7 cellular contexts compared by ENCODE assay signal in the genomic region with DNA sequence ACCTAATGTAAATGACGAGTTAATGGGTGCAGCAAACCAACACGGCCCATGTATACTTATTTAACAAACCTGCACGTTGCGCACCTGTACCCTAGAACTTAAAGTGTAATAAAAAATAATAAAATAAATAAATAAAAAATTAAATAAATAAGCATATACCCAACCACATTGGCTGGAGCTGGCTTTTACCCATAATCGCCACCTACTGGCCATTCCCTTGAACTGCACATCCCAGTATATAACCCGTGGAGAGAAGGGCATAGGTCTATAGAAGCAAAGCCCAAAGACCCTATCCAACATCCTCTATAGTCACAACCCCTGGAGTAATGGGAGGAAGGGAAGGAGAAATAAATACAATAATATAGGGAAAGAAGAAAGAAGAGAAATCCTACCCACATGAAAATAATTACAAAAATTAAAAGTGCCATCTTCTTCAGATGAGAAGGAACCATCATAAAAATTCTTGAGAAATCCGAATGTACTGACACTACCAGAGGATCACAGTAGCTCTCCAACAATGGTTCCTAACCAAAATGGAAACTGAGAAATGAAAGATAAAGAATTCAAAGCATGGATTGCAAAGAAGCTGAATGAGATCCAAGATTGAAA.
DNase-seq lines count a peak whose midpoint lies in the region; ATAC-seq and TF ChIP-seq lines count a peak whose summit lies in the region.

No MANE protein-coding gene starts in this region.

- H3K4me3 ChIP-seq in OCI-LY3 (ENCODE audit: low read length) (no peak overlapping the region), choroid plexus epithelial cell (ENCODE audit: low read depth, low read length) (no peak overlapping the region)
- H3K4me3 ChIP-seq in naive thymus-derived CD4-positive, alpha-beta T cell (ENCODE audit: low read length), result no peak overlapping the region

- no peaks in the 10 kb centered on the region for H3K79me2 ChIP-seq in OCI-LY3 (ENCODE audit: low read length)

- H3K36me3 ChIP-seq in OCI-LY3 (replicated peaks; ENCODE audit: low read depth, low read length), result no peaks in the 10 kb centered on the region
- no peaks in the 10 kb centered on the region for H3K36me3 ChIP-seq in naive thymus-derived CD4-positive, alpha-beta T cell (ENCODE audit: control insufficient read depth in 2 of 3, insufficient read depth in 3 of 3, low read length in 3 of 3)

- no peaks in the 10 kb centered on the region for H3K4me1 ChIP-seq in OCI-LY3 (ENCODE audit: low read length)
- no peaks in the 10 kb centered on the region for H3K4me1 ChIP-seq in naive thymus-derived CD4-positive, alpha-beta T cell (ENCODE audit: control insufficient read depth in 2 of 2, insufficient read depth in 2 of 2, low read length in 2 of 2)

- H3K9me3 Mint-ChIP-seq in naive thymus-derived CD4-positive, alpha-beta T cell, result peaks cover 0 to 23% (median 6%) of the 10 kb centered on the region in 11 donors

- POLR2A ChIA-PET in naive thymus-derived CD4-positive, alpha-beta T cell (lab: Charles Lee), result no interaction called here

- no peaks in the 10 kb centered on the region for H3K4me1 Mint-ChIP-seq in naive thymus-derived CD4-positive, alpha-beta T cell

- intact Hi-C loops in naive thymus-derived CD4-positive, alpha-beta T cell (cut with micrococcal nuclease), result loop anchor here (10.0 kb wide), 4 partner anchors 297 to 697 kb away; no protein-coding TSS in a partner anchor

- peak; percentile 83 for DNase-seq in DMS53 (lab: John Stamatoyannopoulos, UW)
- DNase-seq in choroid plexus epithelial cell (ENCODE audit: low read depth), result peak; percentile 63
- DNase-seq in naive thymus-derived CD4-positive, alpha-beta T cell, result peak in 3 of 9 donors; percentile 1 to 26 (median 3)
- DNase-seq in NK-92 treated with Interleukin-12 subunit alpha and Interleukin-12 subunit beta, amount 100 ng/mL, for 24 hours (lab: John Stamatoyannopoulos, UW), result no peak

- H3K27ac Mint-ChIP-seq in naive thymus-derived CD4-positive, alpha-beta T cell, result no peak overlapping the region

- H3K4me3 Mint-ChIP-seq in naive thymus-derived CD4-positive, alpha-beta T cell, result no peak overlapping the region

- H3K4me2 ChIP-seq in OCI-LY3 (ENCODE audit: low read length), result no peak overlapping the region

- no peaks in the 10 kb centered on the region for H3K9me3 ChIP-seq in OCI-LY3 (ENCODE audit: insufficient read depth, low read length)
- no peaks in the 10 kb centered on the region for H3K9me3 ChIP-seq in naive thymus-derived CD4-positive, alpha-beta T cell (ENCODE audit: control insufficient read depth in 2 of 3, low read length in 3 of 3)

- CTCF ChIA-PET in naive thymus-derived CD4-positive, alpha-beta T cell (lab: Charles Lee), result no interaction called here

- H2AFZ ChIP-seq in OCI-LY3 (ENCODE audit: low read depth, low read length), result no peak overlapping the region

- TF ChIP-seq CTCF in OCI-LY3 (IDR thresholded peaks at IDR 0.05; ENCODE audit: low read depth, low read length), result peak; percentile 43
- peak; percentile 83 for TF ChIP-seq CTCF in choroid plexus epithelial cell (conservative IDR thresholded peaks at IDR 0.05; ENCODE audit: low read depth, low read length)

- H3K27me3 Mint-ChIP-seq in naive thymus-derived CD4-positive, alpha-beta T cell, result no peaks in the 10 kb centered on the region

- no peaks in the 10 kb centered on the region for H3K27me3 ChIP-seq in OCI-LY3 (ENCODE audit: low read depth, low read length)
- H3K27me3 ChIP-seq in naive thymus-derived CD4-positive, alpha-beta T cell (ENCODE audit: control insufficient read depth in 2 of 2, insufficient read depth in 2 of 2, low read length in 2 of 2), result no peaks in the 10 kb centered on the region

- ATAC-seq in GM18870 (IDR thresholded peaks at IDR 0.05; ENCODE audit: unreplicated experiment) (peak; percentile 84), HG03066 (IDR thresholded peaks at IDR 0.05; ENCODE audit: low read depth, unreplicated experiment) (peak; percentile 87)
- peak; percentile 36 for ATAC-seq in naive thymus-derived CD4-positive, alpha-beta T cell

- no peak overlapping the region for H3K27ac ChIP-seq in OCI-LY3 (ENCODE audit: low read length)
- H3K27ac ChIP-seq in naive thymus-derived CD4-positive, alpha-beta T cell (ENCODE audit: low read depth, low read length), result no peak overlapping the region

- no peak overlapping the region for H3K9ac ChIP-seq in OCI-LY3 (ENCODE audit: low read length)

- no peaks in the 10 kb centered on the region for H4K20me1 ChIP-seq in OCI-LY3 (ENCODE audit: insufficient read depth, low read length)

- no peaks in the 10 kb centered on the region for H3K36me3 Mint-ChIP-seq in naive thymus-derived CD4-positive, alpha-beta T cell

Comparison
In these comparisons a context has a peak if more than half of its experiments do, and no peak if none do; other contexts are left out.
1. ATAC-seq: peak in every context shown above with its lines; median percentile 87 in HG03066; 84 in GM18870; 36 in naive thymus-derived CD4-positive, alpha-beta T cell.